ENCODE assay signal across 8 cellular contexts in genomic region chr22:49962012-49962750, GRCh38. TPM values are rescaled to one million over a fixed set of nuclear protein-coding genes. Genes with fewer than 3 reads are reported as not detected.
DNase-seq lines count a peak whose midpoint lies in the region; ATAC-seq and TF ChIP-seq lines count a peak whose summit lies in the region.

No MANE protein-coding gene starts in this region.

- TF ChIP-seq CTCF in GM12875 (IDR thresholded peaks at IDR 0.05; ENCODE audit: borderline replicate concordance, insufficient read depth, low read depth, low read length) (no peak), VCaP (conservative IDR thresholded peaks at IDR 0.05) (no peak), brain microvascular endothelial cell (IDR thresholded peaks at IDR 0.05; ENCODE audit: low read depth, low read length, missing control alignments) (no peak), sigmoid colon (IDR thresholded peaks at IDR 0.05) (no peak)

- TF ChIP-seq EP300 in sigmoid colon (IDR thresholded peaks at IDR 0.05), result peak in 2 of 4 donors; percentile 29 to 64

- no peaks in the 10 kb centered on the region for H3K4me1 ChIP-seq in iPS-15b (ENCODE audit: control insufficient read depth, insufficient read depth, low read length)
- H3K4me1 ChIP-seq in sigmoid colon, result peaks cover 0 to 65% (median 50%) of the 10 kb centered on the region in 4 donors

- in situ Hi-C loops in brain microvascular endothelial cell (cut with HindIII; ENCODE audit: low pct_ligation_motif_present, low sequenced_read_pairs), result no loop called here

- no peaks in the 10 kb centered on the region for H3K27me3 ChIP-seq in brain microvascular endothelial cell (replicated peaks)
- H3K27me3 ChIP-seq in iPS-15b (ENCODE audit: control insufficient read depth, insufficient read depth, low read length), result no peaks in the 10 kb centered on the region
- H3K27me3 ChIP-seq in sigmoid colon, result no peaks in the 10 kb centered on the region

- H3K9ac ChIP-seq in iPS-15b (ENCODE audit: low read depth, low read length), result peak overlapping the region; percentile 70

- peaks cover 20% of the 10 kb centered on the region for H3K36me3 ChIP-seq in brain microvascular endothelial cell (replicated peaks)
- peaks cover 24% of the 10 kb centered on the region for H3K36me3 ChIP-seq in iPS-15b (ENCODE audit: control insufficient read depth, insufficient read depth, low read length)
- peaks cover 11 to 24% (median 16%) of the 10 kb centered on the region in 4 donors for H3K36me3 ChIP-seq in sigmoid colon

- intact Hi-C loops in sigmoid colon (cut with DNase I), result loop anchor here (5.0 to 10.0 kb wide), 3 partner anchors 110 to 223 kb away; partner anchors contain the start of genes BRD1, TRABD and ZBED4

- WGBS in sigmoid colon, 2 donors, result 1 to 3% methylated on average over 70 of the region's 70 CpGs

- peak in 1 of 2 donors; percentile 41 for TF ChIP-seq POLR2A in sigmoid colon (IDR thresholded peaks at IDR 0.05)

- ATAC-seq in GM19035 (IDR thresholded peaks at IDR 0.05; ENCODE audit: unreplicated experiment), result no peak
- no peak for ATAC-seq in GM21447 (IDR thresholded peaks at IDR 0.05; ENCODE audit: unreplicated experiment)

- DNase-seq in NCI-H128 (lab: John Stamatoyannopoulos, UW; ENCODE audit: unreplicated experiment) (peak; percentile 42), brain microvascular endothelial cell (peak; percentile 89), sigmoid colon (peak; percentile 97)

- peak overlapping the region; percentile 94 for H3K4me3 ChIP-seq in GM12875 (ENCODE audit: low read depth, low read length)
- peak overlapping the region; percentile 70 for H3K4me3 ChIP-seq in brain microvascular endothelial cell (ENCODE audit: low read depth, low read length)
- H3K4me3 ChIP-seq in iPS-15b (ENCODE audit: low read depth, low read length), result peak overlapping the region; percentile 82
- H3K4me3 ChIP-seq in sigmoid colon, result peak overlapping the region; percentile 67 to 96 (median 82)

- H3K9me3 ChIP-seq in iPS-15b (ENCODE audit: control insufficient read depth, insufficient read depth, low read length) (no peaks in the 10 kb centered on the region), sigmoid colon (no peaks in the 10 kb centered on the region)

- H3K27ac ChIP-seq in VCaP (peak overlapping the region; percentile 92), brain microvascular endothelial cell (peak overlapping the region; percentile 91), sigmoid colon (peak overlapping the region; percentile 89 to 99 (median 96))

RNA-seq across cellular contexts. Expression of gene PIM3, which starts 1.6 kb away (rescaled TPM):
- 10 to 100 TPM; 26.3 to 50.0 (median 41.8) TPM for total RNA-seq in sigmoid colon
- polyA plus RNA-seq in sigmoid colon, result 100 to 1,000 TPM in 1 of 3 donors, 10 to 100 TPM in 2; 34.8 to 126 (median 60.1) TPM

RNA-seq across cellular contexts. Expression of gene CRELD2, which starts 43.7 kb away (rescaled TPM):
- 10 to 100 TPM; 15.5 to 26.5 (median 23.1) TPM for total RNA-seq in sigmoid colon
- polyA plus RNA-seq in sigmoid colon, result 10 to 100 TPM in 2 of 3 donors, 1 to 10 TPM in 1; 9.2 to 97.7 (median 11.4) TPM

RNA-seq across cellular contexts. Expression of gene ALG12, which starts 43.9 kb away (rescaled TPM):
- 10 to 100 TPM; 11.4 to 23.9 (median 15.4) TPM for total RNA-seq in sigmoid colon
- polyA plus RNA-seq in sigmoid colon, result 10 to 100 TPM in 1 of 3 donors, 1 to 10 TPM in 2; 1.8 to 15.9 (median 2.1) TPM

RNA-seq across cellular contexts. Expression of gene IL17REL, which starts 50.4 kb away (rescaled TPM):
- total RNA-seq in sigmoid colon, result not detected
- polyA plus RNA-seq in sigmoid colon, result 1 to 10 TPM in 1 of 3 donors, not detected in 2; 1.6 TPM

Comparison
In these comparisons a context has a peak if more than half of its experiments do, and no peak if none do; other contexts are left out.
1. DNase-seq: peak in every context shown above with its lines; median percentile 97 in sigmoid colon; 89 in brain microvascular endothelial cell; 42 in NCI-H128.